In genomic region chr4:78748361-78748760, GRCh38 we compare ENCODE assay signal across 32 cellular contexts. TPM values are rescaled to one million over a fixed set of nuclear protein-coding genes. Genes with fewer than 3 reads are reported as not detected.
DNase-seq lines count a peak whose midpoint lies in the region; ATAC-seq, FAIRE-seq and TF ChIP-seq lines count a peak whose summit lies in the region.
"Had no signal": no experiment of that assay in that cellular context is flagged by ENCODE, and none has a peak within 500 bp of the region (broad histone marks: within the 10 kb centered on the region; RNA-seq: fewer than 3 reads in every experiment).

No MANE protein-coding gene starts in this region.

- no peak for TF ChIP-seq CTCF in astrocyte (IDR thresholded peaks at IDR 0.05; ENCODE audit: insufficient read depth, low read depth, low read length)

- H4K20me1 ChIP-seq in astrocyte (ENCODE audit: insufficient read depth, low read length) = no peaks in the 10 kb centered on the region

- no peak overlapping the region for H3K27ac Mint-ChIP-seq in astrocyte (ENCODE audit: unreplicated experiment)
- H3K27ac Mint-ChIP-seq in memory B cell = peak overlapping the region; percentile 60
- H3K27ac Mint-ChIP-seq: activated CD8-positive, alpha-beta memory T cell treated with anti-CD3 and anti-CD28 coated beads, Interleukin-2, amount 10 ng/mL, durations not matched to agents 7 days and 5 days; activated naive CD8-positive, alpha-beta T cell treated with anti-CD3 and anti-CD28 coated beads for 36 hours; CD8-positive, alpha-beta memory T cell; effector memory CD8-positive, alpha-beta T cell; stimulated activated naive CD8-positive, alpha-beta T cell treated with anti-CD3 and anti-CD28 coated beads, Interleukin-15, Interleukin-2, amounts not matched to agents 100 ng/mL and 50 ng/mL, for 24 hours had no signal

- DNase-seq in EL (peak; percentile 55), HCEC 1CT (peak; percentile 33), astrocyte (ENCODE audit: low read depth) (peak; percentile 6), memory B cell (ENCODE audit: low spot score in 2 of 2) (no peak), posterior vena cava (ENCODE audit: low spot score) (no peak), ureter (ENCODE audit: low spot score) (no peak), NCI-H1048 (lab: John Stamatoyannopoulos, UW) (no peak)
- DNase-seq: activated CD4-positive, alpha-beta T cell treated with anti-CD3 and anti-CD28 coated beads, Interleukin-2, amount 50 U/mL, for 4 hours; activated CD4-positive, CD25-positive, alpha-beta regulatory T cell; activated CD8-positive, alpha-beta memory T cell treated with anti-CD3 and anti-CD28 coated beads, Interleukin-2, amount 10 ng/mL, durations not matched to agents 7 days and 5 days; activated gamma-delta T cell; activated naive CD8-positive, alpha-beta T cell treated with anti-CD3 and anti-CD28 coated beads for 36 hours; activated T-cell treated with anti-CD3 and anti-CD28 coated beads, Interleukin-2, amount 50 U/mL, for 4 hours; anterior cingulate cortex; BE2C; CD8-positive, alpha-beta memory T cell; effector memory CD8-positive, alpha-beta T cell; erythroblast; heart left ventricle; Kasumi-1; kidney; left ventricle myocardium superior; NCI-H1436 treated with DMSO at 0.1 percent for 48 hours; NCI-H2081 treated with DMSO at 0.1 percent for 48 hours; NCI-H2227 treated with DMSO at 0.1 percent for 48 hours; OCI-M1; testis had no signal

- no peaks in the 10 kb centered on the region for H3K36me3 ChIP-seq in astrocyte (ENCODE audit: insufficient read depth, low read length)
- H3K36me3 ChIP-seq: BE2C, heart left ventricle, right atrium auricular region had no signal

- H3K4me1 Mint-ChIP-seq in astrocyte (ENCODE audit: low read depth, unreplicated experiment) (peaks cover 3% of the 10 kb centered on the region), memory B cell (peaks cover 25% of the 10 kb centered on the region)

- no peak for FAIRE-seq in astrocyte (lab: Jason Lieb, UNC)
- FAIRE-seq: HepG2 had no signal

- H3K9me3 Mint-ChIP-seq in astrocyte (ENCODE audit: unreplicated experiment) = no peaks in the 10 kb centered on the region
- H3K9me3 Mint-ChIP-seq in memory B cell = no peaks in the 10 kb centered on the region
- H3K9me3 Mint-ChIP-seq: activated naive CD8-positive, alpha-beta T cell treated with anti-CD3 and anti-CD28 coated beads for 36 hours; activated T-cell treated with anti-CD3 and anti-CD28 coated beads, Interleukin-2, amount 50 U/mL, for 4 hours; CD8-positive, alpha-beta memory T cell; effector memory CD8-positive, alpha-beta T cell; stimulated activated naive CD8-positive, alpha-beta T cell treated with anti-CD3 and anti-CD28 coated beads, Interleukin-15, Interleukin-2, amounts not matched to agents 100 ng/mL and 50 ng/mL, for 24 hours had no signal

- H3K4me3 Mint-ChIP-seq in astrocyte (ENCODE audit: unreplicated experiment) (no peak overlapping the region), memory B cell (no peak overlapping the region)
- H3K4me3 Mint-ChIP-seq: activated CD8-positive, alpha-beta memory T cell treated with anti-CD3 and anti-CD28 coated beads, Interleukin-2, amount 10 ng/mL, durations not matched to agents 7 days and 5 days; activated naive CD8-positive, alpha-beta T cell treated with anti-CD3 and anti-CD28 coated beads for 36 hours; activated T-cell treated with anti-CD3 and anti-CD28 coated beads, Interleukin-2, amount 50 U/mL, for 4 hours; CD8-positive, alpha-beta memory T cell; effector memory CD8-positive, alpha-beta T cell; stimulated activated naive CD8-positive, alpha-beta T cell treated with anti-CD3 and anti-CD28 coated beads, Interleukin-15, Interleukin-2, amounts not matched to agents 100 ng/mL and 50 ng/mL, for 24 hours had no signal

- H3K4me1 ChIP-seq in astrocyte (ENCODE audit: insufficient read depth, low read length) = no peaks in the 10 kb centered on the region
- H3K4me1 ChIP-seq: BE2C, testis had no signal

- no peak for ATAC-seq in memory B cell (ENCODE audit: low read depth)
- ATAC-seq: activated CD8-positive, alpha-beta memory T cell treated with anti-CD3 and anti-CD28 coated beads, Interleukin-2, amount 10 ng/mL, durations not matched to agents 7 days and 5 days; activated T-cell treated with anti-CD3 and anti-CD28 coated beads, Interleukin-2, amount 50 U/mL, for 4 hours; effector memory CD8-positive, alpha-beta T cell; heart left ventricle; HepG2; left ventricle myocardium superior had no signal

- no peaks in the 10 kb centered on the region for H3K27me3 ChIP-seq in astrocyte (ENCODE audit: insufficient read depth, low read length)
- H3K27me3 ChIP-seq: BE2C, heart left ventricle, right atrium auricular region, testis had no signal

- no peak overlapping the region for H3K27ac ChIP-seq in astrocyte (ENCODE audit: low read depth, low read length)
- H3K27ac ChIP-seq: coronary artery, testis had no signal

- no peak overlapping the region for H3K4me2 ChIP-seq in astrocyte (ENCODE audit: low read length)
- H3K4me2 ChIP-seq: smooth muscle cell had no signal

- no peak overlapping the region for H2AFZ ChIP-seq in astrocyte (ENCODE audit: low read depth, low read length)

- H3K27me3 Mint-ChIP-seq in astrocyte (ENCODE audit: low read depth, unreplicated experiment) (no peaks in the 10 kb centered on the region), memory B cell (no peaks in the 10 kb centered on the region)
- H3K27me3 Mint-ChIP-seq: activated naive CD8-positive, alpha-beta T cell treated with anti-CD3 and anti-CD28 coated beads for 36 hours; CD8-positive, alpha-beta memory T cell; effector memory CD8-positive, alpha-beta T cell; stimulated activated naive CD8-positive, alpha-beta T cell treated with anti-CD3 and anti-CD28 coated beads, Interleukin-15, Interleukin-2, amounts not matched to agents 100 ng/mL and 50 ng/mL, for 24 hours had no signal

- H3K36me3 Mint-ChIP-seq in astrocyte (ENCODE audit: low read depth, unreplicated experiment) (no peaks in the 10 kb centered on the region), memory B cell (no peaks in the 10 kb centered on the region)
- H3K36me3 Mint-ChIP-seq: activated CD8-positive, alpha-beta memory T cell treated with anti-CD3 and anti-CD28 coated beads, Interleukin-2, amount 10 ng/mL, durations not matched to agents 7 days and 5 days; activated naive CD8-positive, alpha-beta T cell treated with anti-CD3 and anti-CD28 coated beads for 36 hours; CD8-positive, alpha-beta memory T cell had no signal

- no peak overlapping the region for H3K4me3 ChIP-seq in astrocyte (ENCODE audit: insufficient read depth, low read depth, low read length)
- H3K4me3 ChIP-seq: coronary artery, heart left ventricle, right atrium auricular region, smooth muscle cell, testis had no signal

- H3K9ac ChIP-seq in astrocyte (ENCODE audit: low read length) = no peak overlapping the region

- no peaks in the 10 kb centered on the region for H3K9me3 ChIP-seq in astrocyte (ENCODE audit: insufficient read depth, low read depth, low read length)
- H3K9me3 ChIP-seq: BE2C, heart left ventricle, right atrium auricular region, testis had no signal

- H3K79me2 ChIP-seq in astrocyte (ENCODE audit: insufficient read depth, low read length) = no peaks in the 10 kb centered on the region

- intact Hi-C loops in posterior vena cava (cut with DNase I) = no loop called here

RNA-seq across cellular contexts. Expression of gene BMP2K, which starts 27.8 kb away (rescaled TPM):
- total RNA-seq in astrocyte (29.8 and 33.3 TPM in 2 replicates), posterior vena cava (10 to 100 TPM; 43.7 to 46.2 TPM), ureter (34.7 TPM)

Comparison
In these comparisons a context has a peak if more than half of its experiments do, and no peak if none do; other contexts are left out.
1. DNase-seq: peak in EL (single experiment), HCEC 1CT (single experiment) and astrocyte (single experiment); none in memory B cell (0 of 2), posterior vena cava (single experiment), ureter (single experiment) and NCI-H1048 (single experiment).